In genomic region chr1:207755846-207756692, GRCh38 we compare ENCODE assay signal across 15 cellular contexts. TPM values are rescaled to one million over a fixed set of nuclear protein-coding genes. Genes with fewer than 3 reads are reported as not detected.
A peak's percentile ranks its signal among the peaks of the same experiment; 100 is the strongest.
DNase-seq lines count a peak whose midpoint lies in the region; ATAC-seq, FAIRE-seq and TF ChIP-seq lines count a peak whose summit lies in the region.
"Had no signal": no experiment of that assay in that cellular context is flagged by ENCODE, and none has a peak within 500 bp of the region (broad histone marks: within the 10 kb centered on the region; RNA-seq: fewer than 3 reads in every experiment).

No MANE protein-coding gene starts in this region.

- intact Hi-C loops in HepG2 (cut with micrococcal nuclease; ENCODE audit: unreplicated experiment), result no loop called here

- TF ChIP-seq CTCF in HL-60 (IDR thresholded peaks at IDR 0.05; ENCODE audit: insufficient read depth, low read length) (no peak), HepG2 (CRISPR knock-in tag; IDR thresholded peaks at IDR 0.05) (no peak)

- H3K36me3 ChIP-seq in CD4-positive, CD25-positive, alpha-beta regulatory T cell (ENCODE audit: control insufficient read depth, insufficient read depth, low read length), result peaks cover 39% of the 10 kb centered on the region
- H3K36me3 ChIP-seq in HepG2 (replicated peaks in 1 of 2; ENCODE audit: control insufficient read depth in 1 of 2, insufficient read depth in 2 of 2, low read length in 2 of 2), result peaks cover 3 to 43% of the 10 kb centered on the region in 2 experiments

- no peak overlapping the region for H3K27ac ChIP-seq in CD4-positive, CD25-positive, alpha-beta regulatory T cell (ENCODE audit: insufficient read depth, low read length, poor library complexity, severe bottlenecking)
- H3K27ac ChIP-seq in HL-60 (replicated peaks) (peak overlapping the region; percentile 53), HepG2 (ENCODE audit: extremely low read length, insufficient read depth, low read length) (no peak overlapping the region)

- H2AFZ ChIP-seq in HepG2 (ENCODE audit: low read length), result no peak overlapping the region

- peak overlapping the region in 2 of 4 donors; percentile 38 to 98 for H3K4me3 Mint-ChIP-seq in CD4-positive, CD25-positive, alpha-beta regulatory T cell
- H3K4me3 Mint-ChIP-seq in activated naive CD8-positive, alpha-beta T cell treated with anti-CD3 and anti-CD28 coated beads, Interleukin-2, amount 50 U/mL, for 24 hours, result peak overlapping the region; percentile 37
- H3K4me3 Mint-ChIP-seq: activated T-cell treated with anti-CD3 and anti-CD28 coated beads, Interleukin-2, amount 50 U/mL, for 4 hours had no signal

- peaks cover 39% of the 10 kb centered on the region for H3K4me1 ChIP-seq in CD4-positive, CD25-positive, alpha-beta regulatory T cell (ENCODE audit: control insufficient read depth, insufficient read depth, low read length, poor library complexity, severe bottlenecking)
- H3K4me1 ChIP-seq in HepG2 (ENCODE audit: insufficient read depth, low read length), result peaks cover 33% of the 10 kb centered on the region

- WGBS in HepG2 (ENCODE audit: low lambda C conversion rate), result 66% methylated on average over 2 of the region's 2 CpGs

- FAIRE-seq in HepG2 (lab: Jason Lieb, UNC), result no peak
- FAIRE-seq: colon had no signal

- H3K4me2 ChIP-seq in HepG2 (ENCODE audit: low read depth, low read length), result peak overlapping the region; percentile 76

- in situ Hi-C loops in HepG2 (cut with HindIII; ENCODE audit: extremely low pct_ligation_motif_present, low pct_unique_long_range_greater_than_20kb), result no loop called here

- peaks cover 37 to 64% (median 53%) of the 10 kb centered on the region in 4 donors for H3K4me1 Mint-ChIP-seq in CD4-positive, CD25-positive, alpha-beta regulatory T cell
- H3K4me1 Mint-ChIP-seq in activated naive CD8-positive, alpha-beta T cell treated with anti-CD3 and anti-CD28 coated beads, Interleukin-2, amount 50 U/mL, for 24 hours, result peaks cover 45% of the 10 kb centered on the region

- no peaks in the 10 kb centered on the region for H3K27me3 ChIP-seq in CD4-positive, CD25-positive, alpha-beta regulatory T cell (ENCODE audit: control insufficient read depth, insufficient read depth, low read length)
- H3K27me3 ChIP-seq in HL-60 (ENCODE audit: insufficient read depth, poor library complexity, severe bottlenecking), result no peaks in the 10 kb centered on the region
- no peaks in the 10 kb centered on the region; a peak in 1 of 5 replicates for H3K27me3 ChIP-seq in HepG2 (ENCODE audit: control insufficient read depth in 1 of 2, insufficient read depth in 2 of 2, low read length in 2 of 2)
- H3K27me3 ChIP-seq: BE2C, thyroid gland had no signal

- POLR2A ChIA-PET in HepG2 (lab: Yijun Ruan, JAX), result no interaction called here

- TF ChIP-seq RAD21 in HepG2 (CRISPR knock-in tag; IDR thresholded peaks at IDR 0.05), result no peak

- DNase-seq in CD4-positive, CD25-positive, alpha-beta regulatory T cell, result no peak
- no peak for DNase-seq in HL-60 (ENCODE audit: low read depth in 1 of 2, low spot score in 1 of 2)
- no peak for DNase-seq in activated naive CD8-positive, alpha-beta T cell treated with anti-CD3 and anti-CD28 coated beads, Interleukin-2, amount 50 U/mL, for 24 hours
- no peak for DNase-seq in HepG2 (ENCODE audit: low spot score)
- DNase-seq in cerebellum (ENCODE audit: low spot score), result no peak
- DNase-seq: activated T-cell treated with anti-CD3 and anti-CD28 coated beads, Interleukin-2, amount 50 U/mL, for 4 hours; BE2C; NCI-H2171 had no signal

- ATAC-seq in CD4-positive, CD25-positive, alpha-beta regulatory T cell (ENCODE audit: low read depth in 2 of 2), result no peak
- ATAC-seq in activated naive CD8-positive, alpha-beta T cell treated with anti-CD3 and anti-CD28 coated beads, Interleukin-2, amount 50 U/mL, for 24 hours, result no peak
- ATAC-seq in HepG2, result no peak
- ATAC-seq in GM18505 (IDR thresholded peaks at IDR 0.05; ENCODE audit: unreplicated experiment), result no peak
- ATAC-seq in HG03439 (IDR thresholded peaks at IDR 0.05; ENCODE audit: unreplicated experiment), result no peak
- ATAC-seq in HG02973 (IDR thresholded peaks at IDR 0.05; ENCODE audit: unreplicated experiment), result no peak
- ATAC-seq: activated T-cell treated with anti-CD3 and anti-CD28 coated beads, Interleukin-2, amount 50 U/mL, for 4 hours; right cardiac atrium had no signal

- TF ChIP-seq EP300 in HepG2 (IDR thresholded peaks at IDR 0.05; ENCODE audit: low read depth in 2 of 2, low read length in 2 of 2), result no peak
- TF ChIP-seq EP300 in HepG2 (CRISPR knock-in tag; IDR thresholded peaks at IDR 0.05; ENCODE audit: borderline replicate concordance), result no peak

- H3K4me3 ChIP-seq in CD4-positive, CD25-positive, alpha-beta regulatory T cell (ENCODE audit: low read depth, low read length), result no peak overlapping the region
- H3K4me3 ChIP-seq in HL-60 (replicated peaks; ENCODE audit: insufficient read depth, low read length) (no peak overlapping the region), HepG2 (replicated peaks in 1 of 3; ENCODE audit: insufficient read depth in 1 of 3, low read depth in 2 of 3, low read length in 3 of 3) (no peak overlapping the region)
- H3K4me3 ChIP-seq: lung, thyroid gland had no signal

- H3K9ac ChIP-seq in HepG2 (ENCODE audit: insufficient read depth, low read depth, low read length), result no peak overlapping the region

- peaks cover 69% of the 10 kb centered on the region for H3K79me2 ChIP-seq in HepG2 (ENCODE audit: insufficient read depth, low read length)

- peak overlapping the region; percentile 21 to 57 (median 54) for H3K27ac Mint-ChIP-seq in CD4-positive, CD25-positive, alpha-beta regulatory T cell
- H3K27ac Mint-ChIP-seq in activated naive CD8-positive, alpha-beta T cell treated with anti-CD3 and anti-CD28 coated beads, Interleukin-2, amount 50 U/mL, for 24 hours, result peak overlapping the region; percentile 5

- H3K36me3 Mint-ChIP-seq in CD4-positive, CD25-positive, alpha-beta regulatory T cell, result peaks cover 24% of the 10 kb centered on the region
- peaks cover 34% of the 10 kb centered on the region for H3K36me3 Mint-ChIP-seq in activated naive CD8-positive, alpha-beta T cell treated with anti-CD3 and anti-CD28 coated beads, Interleukin-2, amount 50 U/mL, for 24 hours (ENCODE audit: low read depth)

- CTCF ChIA-PET in HepG2 (lab: Yijun Ruan, JAX; ENCODE audit: low intra/inter-chr PET ratio, low total read pairs), result no interaction called here

- no TSS peak for BruUV-seq in HepG2 (replicated peaks; lab: Mats Ljungman, UMichigan)

- TF ChIP-seq POLR2A in HepG2 (IDR thresholded peaks at IDR 0.05; ENCODE audit: insufficient read depth in 1 of 2, low read depth in 2 of 2, low read length in 2 of 2) (no peak), GM18505 (IDR thresholded peaks at IDR 0.05; ENCODE audit: borderline replicate concordance, extremely low read depth, insufficient read depth, insufficient read length) (no peak)

- H3K9me3 Mint-ChIP-seq in CD4-positive, CD25-positive, alpha-beta regulatory T cell, result peaks cover 0 to 1% (median 0%) of the 10 kb centered on the region in 7 donors
- no peaks in the 10 kb centered on the region for H3K9me3 Mint-ChIP-seq in activated naive CD8-positive, alpha-beta T cell treated with anti-CD3 and anti-CD28 coated beads, Interleukin-2, amount 50 U/mL, for 24 hours
- H3K9me3 Mint-ChIP-seq: activated T-cell treated with anti-CD3 and anti-CD28 coated beads, Interleukin-2, amount 50 U/mL, for 4 hours had no signal

- H4K20me1 ChIP-seq in HepG2 (ENCODE audit: insufficient read depth, low read length), result peaks cover 39% of the 10 kb centered on the region

- no peaks in the 10 kb centered on the region for H3K27me3 Mint-ChIP-seq in CD4-positive, CD25-positive, alpha-beta regulatory T cell
- H3K27me3 Mint-ChIP-seq in activated naive CD8-positive, alpha-beta T cell treated with anti-CD3 and anti-CD28 coated beads, Interleukin-2, amount 50 U/mL, for 24 hours, result no peaks in the 10 kb centered on the region

- H3K9me3 ChIP-seq in CD4-positive, CD25-positive, alpha-beta regulatory T cell (ENCODE audit: control insufficient read depth in 2 of 2, low read length in 2 of 2), result no peaks in the 10 kb centered on the region
- H3K9me3 ChIP-seq in HepG2 (ENCODE audit: low read length), result no peaks in the 10 kb centered on the region
- H3K9me3 ChIP-seq: BE2C, thyroid gland had no signal

TF ChIP-seq in HepG2, 621 proteins besides CTCF, POLR2A, EP300 and RAD21 (continues in another document):
- no peak for TF ChIP-seq ZBTB7B (CRISPR knock-in tag; IDR thresholded peaks at IDR 0.05)
- peak; percentile 39; the same call in 1 of the 2 replicates for TF ChIP-seq SAP130 (CRISPR knock-in tag; IDR thresholded peaks at IDR 0.05; ENCODE audit: low read depth)
- TF ChIP-seq MAFK (conservative IDR thresholded peaks at IDR 0.05 in 1 of 2, IDR thresholded peaks at IDR 0.05 in 1 of 2; ENCODE audit: low read length in 2 of 2), result peak; percentile 80 to 85
- peak; percentile 54; the same call in 1 of the 2 replicates for TF ChIP-seq MAFF (IDR thresholded peaks at IDR 0.05; ENCODE audit: low read depth, low read length)

RNA-seq across cellular contexts. Expression of gene CD46, which starts 4.2 kb away (rescaled TPM):
- total RNA-seq in CD4-positive, CD25-positive, alpha-beta regulatory T cell, result 123 TPM
- 100 to 1,000 TPM; 117 to 159 (median 149) TPM for polyA plus RNA-seq in CD4-positive, CD25-positive, alpha-beta regulatory T cell
- total RNA-seq in HepG2 (2016; rRNA removed; fragmentation: Illumina TruSeq; extraction: Trizol), result 70.3 and 130 TPM in 2 replicates
- total RNA-seq in HepG2 (2016; cell fraction: cytosol; rRNA removed; fragmentation: Illumina TruSeq; extraction: Trizol; ENCODE audit: low read depth), result 19.0 and 20.0 TPM in 2 replicates
- total RNA-seq in HepG2 (2016; cell fraction: insoluble cytoplasmic fraction; rRNA removed; fragmentation: Illumina TruSeq; extraction: Trizol), result 69.6 and 139 TPM in 2 replicates
- total RNA-seq in HepG2 (2016; cell fraction: membrane; rRNA removed; fragmentation: Illumina TruSeq; extraction: Trizol), result 24.1 and 29.9 TPM in 2 replicates
- 261 and 271 TPM in 2 replicates for total RNA-seq in HepG2 (2016; cell fraction: nucleus; rRNA removed; fragmentation: Illumina TruSeq; extraction: Trizol)
- 277 TPM in 2 replicates for polyA plus RNA-seq in HepG2 (2011; rRNA removed)
- 65.6 and 131 TPM in 2 replicates for polyA plus RNA-seq in HepG2 (2011; cell fraction: cytosol; rRNA removed)
- 288 and 360 TPM in 2 replicates for polyA plus RNA-seq in HepG2 (2011; cell fraction: nucleus; rRNA removed)
- 206 and 208 TPM in 2 replicates for polyA plus RNA-seq in HepG2 (2012)
- polyA plus RNA-seq in HepG2 (2016; cell fraction: cytosol; fragmentation: Illumina TruSeq; extraction: Trizol; ENCODE audit: low read depth), result 3.8 and 4.6 TPM in 2 replicates
- 59.7 and 64.0 TPM in 2 replicates for polyA plus RNA-seq in HepG2 (2016; cell fraction: insoluble cytoplasmic fraction; fragmentation: Illumina TruSeq; extraction: Trizol; ENCODE audit: low read depth)
- polyA plus RNA-seq in HepG2 (2016; cell fraction: membrane; fragmentation: Illumina TruSeq; extraction: Trizol; ENCODE audit: low read depth), result 10.1 and 11.1 TPM in 2 replicates
- polyA plus RNA-seq in HepG2 (2016; cell fraction: nucleus; fragmentation: Illumina TruSeq; extraction: Trizol; ENCODE audit: insufficient read depth, low read depth), result 416 and 423 TPM in 2 replicates
- 96.1 and 146 TPM in 2 replicates for polyA minus RNA-seq in HepG2 (2011; rRNA and poly(A)+ RNA removed; ENCODE audit: low replicate concordance)
- polyA minus RNA-seq in HepG2 (2011; cell fraction: cytosol; rRNA and poly(A)+ RNA removed), result 125 and 175 TPM in 2 replicates
- 353 and 394 TPM in 2 replicates for polyA minus RNA-seq in HepG2 (2011; cell fraction: nucleus; rRNA and poly(A)+ RNA removed)
- total RNA-seq in cerebellum, result 121 TPM
